In genomic region chr17:67253379-67253778, GRCh38 we compare ENCODE assay signal across 15 cellular contexts.
"Had no signal": no experiment of that assay in that cellular context is flagged by ENCODE, and none has a peak within 500 bp of the region (broad histone marks: within the 10 kb centered on the region; RNA-seq: fewer than 3 reads in every experiment).

No MANE protein-coding gene starts in this region.

- H3K27ac ChIP-seq: esophagus muscularis mucosa, gastroesophageal sphincter, pancreas, testis, VCaP had no signal

- H3K9me3 Mint-ChIP-seq: activated T-cell treated with anti-CD3 and anti-CD28 coated beads, Interleukin-2, amount 50 U/mL, for 72 hours; neural crest cell; stimulated activated naive CD8-positive, alpha-beta T cell treated with anti-CD3 and anti-CD28 coated beads, Interleukin-15, amount 100 ng/mL, for 72 hours had no signal

- DNase-seq: activated CD4-positive, alpha-beta memory T cell treated with anti-CD3 and anti-CD28 coated beads, Interleukin-2, amount 10 ng/mL, durations not matched to agents 7 days and 5 days; activated CD4-positive, alpha-beta T cell treated with anti-CD3 and anti-CD28 coated beads for 36 hours; activated CD8-positive, alpha-beta memory T cell treated with anti-CD3 and anti-CD28 coated beads, Interleukin-2, amount 50 U/mL, for 4 hours; activated T-cell treated with anti-CD3 and anti-CD28 coated beads, Interleukin-2, amount 50 U/mL, for 72 hours; kidney; pancreas; stimulated activated CD4-positive, alpha-beta T cell treated with anti-CD3 and anti-CD28 coated beads, Interleukin-4, amount 100 ng/mL, for 4 hours; stimulated activated naive CD8-positive, alpha-beta T cell treated with anti-CD3 and anti-CD28 coated beads, Interleukin-15, amount 100 ng/mL, for 72 hours; T-cell; T1000; testis had no signal

- H3K36me3 ChIP-seq: esophagus muscularis mucosa, gastroesophageal sphincter, pancreas had no signal

- H3K27me3 ChIP-seq: esophagus muscularis mucosa, gastroesophageal sphincter, pancreas, testis had no signal

- H3K4me3 Mint-ChIP-seq: activated CD4-positive, alpha-beta memory T cell treated with anti-CD3 and anti-CD28 coated beads, Interleukin-2, amount 10 ng/mL, durations not matched to agents 7 days and 5 days; activated CD4-positive, alpha-beta T cell treated with anti-CD3 and anti-CD28 coated beads for 36 hours; activated T-cell treated with anti-CD3 and anti-CD28 coated beads, Interleukin-2, amount 50 U/mL, for 72 hours; neural crest cell; stimulated activated naive CD8-positive, alpha-beta T cell treated with anti-CD3 and anti-CD28 coated beads, Interleukin-15, amount 100 ng/mL, for 72 hours; T-cell had no signal

- H3K27ac Mint-ChIP-seq: activated CD4-positive, alpha-beta memory T cell treated with anti-CD3 and anti-CD28 coated beads, Interleukin-2, amount 10 ng/mL, durations not matched to agents 7 days and 5 days; activated CD4-positive, alpha-beta T cell treated with anti-CD3 and anti-CD28 coated beads for 36 hours; activated T-cell treated with anti-CD3 and anti-CD28 coated beads, Interleukin-2, amount 50 U/mL, for 72 hours; stimulated activated naive CD8-positive, alpha-beta T cell treated with anti-CD3 and anti-CD28 coated beads, Interleukin-15, amount 100 ng/mL, for 72 hours; T-cell had no signal

- FAIRE-seq: kidney, pancreas had no signal

- ATAC-seq: activated CD4-positive, alpha-beta T cell treated with anti-CD3 and anti-CD28 coated beads for 36 hours; activated T-cell treated with anti-CD3 and anti-CD28 coated beads, Interleukin-2, amount 50 U/mL, for 72 hours; gastroesophageal sphincter; pancreas; stimulated activated naive CD8-positive, alpha-beta T cell treated with anti-CD3 and anti-CD28 coated beads, Interleukin-15, amount 100 ng/mL, for 72 hours; T-cell had no signal

- H3K9me3 ChIP-seq: esophagus muscularis mucosa, gastroesophageal sphincter, pancreas, testis had no signal

- H3K36me3 Mint-ChIP-seq: T-cell had no signal

- H3K4me3 ChIP-seq: esophagus muscularis mucosa, gastroesophageal sphincter, pancreas, testis had no signal

- H3K4me1 ChIP-seq: esophagus muscularis mucosa, pancreas had no signal

- H3K27me3 Mint-ChIP-seq: activated CD4-positive, alpha-beta T cell treated with anti-CD3 and anti-CD28 coated beads for 36 hours; stimulated activated naive CD8-positive, alpha-beta T cell treated with anti-CD3 and anti-CD28 coated beads, Interleukin-15, amount 100 ng/mL, for 72 hours; T-cell had no signal
